In the genomic region with DNA sequence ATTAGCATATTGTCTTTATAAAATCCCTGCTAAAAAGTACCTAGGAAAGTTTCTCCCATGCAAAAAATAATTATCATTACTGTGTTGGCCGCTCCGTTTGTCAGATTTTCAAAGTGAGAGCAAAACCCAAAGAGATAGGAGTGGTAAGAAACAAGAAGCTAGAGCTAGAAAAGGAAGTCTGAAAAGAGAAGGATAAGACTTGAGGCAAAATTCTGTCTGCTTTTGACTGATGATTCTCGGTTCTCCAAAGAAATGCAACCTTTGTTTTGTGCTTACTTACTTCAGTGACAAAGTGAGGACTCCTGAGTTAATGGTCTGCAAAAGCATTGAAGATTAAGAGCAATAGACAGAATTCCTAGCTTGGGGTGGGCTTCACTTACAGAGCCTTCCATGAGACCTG, we compare ENCODE assay signal across 24 cellular contexts.
"Had no signal": no experiment of that assay in that cellular context is flagged by ENCODE, and none has a peak within 500 bp of the region (broad histone marks: within the 10 kb centered on the region; RNA-seq: fewer than 3 reads in every experiment).

No MANE protein-coding gene starts in this region.

- H3K4me3 ChIP-seq: cardiac muscle cell, colonic mucosa, gastrocnemius medialis, right atrium auricular region, smooth muscle cell, testis, transverse colon had no signal

- DNase-seq: activated CD4-positive, alpha-beta T cell treated with anti-CD3 and anti-CD28 coated beads for 4 hours; activated CD4-positive, alpha-beta T cell treated with anti-CD3 and anti-CD28 coated beads, Interleukin-2, amount 50 U/mL, for 48 hours; activated CD8-positive, alpha-beta memory T cell treated with anti-CD3 and anti-CD28 coated beads for 24 hours; activated effector memory CD4-positive, alpha-beta T cell treated with Interleukin-2 at 50 U/mL for 16 hours; activated naive CD4-positive, alpha-beta T cell treated with Interleukin-2 at 50 U/mL for 16 hours; aorta; cerebellar nuclear complex; colonic mucosa; effector memory CD8-positive, alpha-beta T cell; erythroblast; gastrocnemius medialis; head of caudate nucleus; hypothalamus; naive thymus-derived CD8-positive, alpha-beta T cell; occipital lobe; stimulated activated CD4-positive, alpha-beta T cell treated with anti-CD3 and anti-CD28 coated beads, Interleukin-1b, Interleukin-23, amount 100 ng/mL, for 48 hours; stimulated activated naive CD8-positive, alpha-beta T cell treated with anti-CD3 and anti-CD28 coated beads, Interleukin-15, Interleukin-2, amounts not matched to agents 100 U/mL and 50 U/mL, for 24 hours; T-helper 2 cell; testis; transverse colon had no signal

- H3K4me1 ChIP-seq: colonic mucosa, gastrocnemius medialis, right atrium auricular region, testis had no signal

- H3K4me2 ChIP-seq: smooth muscle cell had no signal

- H3K27ac ChIP-seq: cardiac muscle cell, colonic mucosa, gastrocnemius medialis, right atrium auricular region, testis, transverse colon, VCaP had no signal

- H3K27me3 ChIP-seq: cardiac muscle cell, colonic mucosa, gastrocnemius medialis, right atrium auricular region, testis, transverse colon had no signal

- H3K9me3 ChIP-seq: colonic mucosa, testis, transverse colon had no signal

- ATAC-seq: effector memory CD8-positive, alpha-beta T cell; gastrocnemius medialis; naive thymus-derived CD8-positive, alpha-beta T cell; stimulated activated naive CD8-positive, alpha-beta T cell treated with anti-CD3 and anti-CD28 coated beads, Interleukin-15, Interleukin-2, amounts not matched to agents 100 U/mL and 50 U/mL, for 24 hours had no signal

- H3K36me3 ChIP-seq: cardiac muscle cell, colonic mucosa, gastrocnemius medialis, right atrium auricular region, transverse colon had no signal
